Comparison of ENCODE assay signal across 23 cellular contexts in the genomic region with DNA sequence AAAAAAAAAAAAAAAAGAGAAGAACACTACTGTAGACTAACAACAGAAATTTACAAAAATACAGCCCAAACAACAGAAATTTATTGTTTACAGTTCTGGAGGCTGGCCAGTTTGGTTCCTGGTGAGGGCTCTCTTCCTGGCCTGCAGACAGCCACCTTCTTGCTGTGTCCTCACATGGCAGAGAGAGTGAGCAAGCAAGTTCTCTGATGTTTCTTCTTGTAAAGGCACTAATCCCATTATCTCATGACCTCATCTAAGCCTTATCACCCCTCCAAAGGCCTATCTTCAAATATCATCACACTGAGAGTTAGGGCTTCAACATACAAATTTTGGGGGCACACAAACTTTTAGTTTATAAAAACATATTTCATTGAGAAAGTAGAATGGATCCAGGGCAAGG. TPM values are rescaled to one million over a fixed set of nuclear protein-coding genes. Genes with fewer than 3 reads are reported as not detected.
"Had no signal": no experiment of that assay in that cellular context is flagged by ENCODE, and none has a peak within 500 bp of the region (broad histone marks: within the 10 kb centered on the region; RNA-seq: fewer than 3 reads in every experiment).

No MANE protein-coding gene starts in this region.

- H3K9me3 Mint-ChIP-seq: activated CD4-positive, alpha-beta T cell treated with anti-CD3 and anti-CD28 coated beads, Interleukin-2, amount 10 ng/mL, durations not matched to agents 7 days and 5 days; activated CD8-positive, alpha-beta T cell treated with anti-CD3 and anti-CD28 coated beads for 36 hours; central memory CD8-positive, alpha-beta T cell; stimulated activated memory B cell treated with anti-CD40 and anti-IgM and Interleukin-4, amounts not matched to agents 10 μg/mL and 1 μg/mL and 100 μg/mL, for 72 hours had no signal

- H3K27me3 Mint-ChIP-seq: activated CD4-positive, alpha-beta T cell treated with anti-CD3 and anti-CD28 coated beads, Interleukin-2, amount 10 ng/mL, durations not matched to agents 7 days and 5 days; activated CD8-positive, alpha-beta T cell treated with anti-CD3 and anti-CD28 coated beads for 36 hours; activated naive CD8-positive, alpha-beta T cell; central memory CD8-positive, alpha-beta T cell; stimulated activated memory B cell treated with anti-CD40 and anti-IgM and Interleukin-4, amounts not matched to agents 10 μg/mL and 1 μg/mL and 100 μg/mL, for 72 hours had no signal

- H3K36me3 ChIP-seq: breast epithelium, esophagus squamous epithelium, gastrocnemius medialis, stomach, suprapubic skin, tibial nerve had no signal

- H3K4me3 Mint-ChIP-seq: activated CD4-positive, alpha-beta T cell treated with anti-CD3 and anti-CD28 coated beads, Interleukin-2, amount 10 ng/mL, durations not matched to agents 7 days and 5 days; activated CD8-positive, alpha-beta T cell treated with anti-CD3 and anti-CD28 coated beads for 36 hours; central memory CD8-positive, alpha-beta T cell; stimulated activated memory B cell treated with anti-CD40 and anti-IgM and Interleukin-4, amounts not matched to agents 10 μg/mL and 1 μg/mL and 100 μg/mL, for 72 hours had no signal

- H3K4me1 ChIP-seq: breast epithelium had no signal

- H3K4me3 ChIP-seq: breast epithelium, dorsolateral prefrontal cortex, esophagus squamous epithelium, gastrocnemius medialis, stomach, suprapubic skin, tibial nerve had no signal

- ATAC-seq: activated CD8-positive, alpha-beta T cell treated with anti-CD3 and anti-CD28 coated beads for 36 hours; gastrocnemius medialis; left ventricle myocardium superior; sciatic nerve; stimulated activated memory B cell treated with anti-CD40 and anti-IgM and Interleukin-4, amounts not matched to agents 10 μg/mL and 1 μg/mL and 100 μg/mL, for 72 hours had no signal

- H3K9me3 ChIP-seq: breast epithelium, esophagus squamous epithelium, gastrocnemius medialis, stomach, suprapubic skin had no signal

- H3K27me3 ChIP-seq: gastrocnemius medialis, suprapubic skin had no signal

- H3K27ac ChIP-seq: dorsolateral prefrontal cortex, suprapubic skin, tibial nerve had no signal

- H3K27ac Mint-ChIP-seq: activated CD4-positive, alpha-beta T cell treated with anti-CD3 and anti-CD28 coated beads, Interleukin-2, amount 10 ng/mL, durations not matched to agents 7 days and 5 days; activated CD8-positive, alpha-beta T cell treated with anti-CD3 and anti-CD28 coated beads for 36 hours; stimulated activated memory B cell treated with anti-CD40 and anti-IgM and Interleukin-4, amounts not matched to agents 10 μg/mL and 1 μg/mL and 100 μg/mL, for 72 hours had no signal

- DNase-seq: activated CD4-positive, alpha-beta T cell treated with anti-CD3 and anti-CD28 coated beads, Interleukin-2, amount 10 ng/mL, durations not matched to agents 7 days and 5 days; activated CD4-positive, CD25-positive, alpha-beta regulatory T cell treated with anti-CD3 and anti-CD28 coated beads, Interleukin-2, amount 50 U/mL, for 72 hours; activated CD8-positive, alpha-beta T cell treated with anti-CD3 and anti-CD28 coated beads for 36 hours; activated gamma-delta T cell treated with Interleukin-2 at 50 U/mL for 16 hours; activated T-cell treated with anti-CD3 and anti-CD28 coated beads, Interleukin-2, amount 50 U/mL, for 1 hour; dorsolateral prefrontal cortex; esophagus squamous epithelium; gastrocnemius medialis; hypothalamus; left ventricle myocardium superior; mammary epithelial cell; midbrain; occipital lobe; small intestine; stimulated activated CD4-positive, alpha-beta T cell treated with anti-CD3 and anti-CD28 coated beads, Interleukin-2, amount 100 ng/mL, for 24 hours; stomach had no signal

RNA-seq across cellular contexts. Expression of a gene that starts 7.7 kb away (rescaled TPM):
- total RNA-seq: left ventricle myocardium superior had no signal
- polyA plus RNA-seq: mammary epithelial cell had no signal
